11 cellular contexts compared by ENCODE assay signal in the genomic region with DNA sequence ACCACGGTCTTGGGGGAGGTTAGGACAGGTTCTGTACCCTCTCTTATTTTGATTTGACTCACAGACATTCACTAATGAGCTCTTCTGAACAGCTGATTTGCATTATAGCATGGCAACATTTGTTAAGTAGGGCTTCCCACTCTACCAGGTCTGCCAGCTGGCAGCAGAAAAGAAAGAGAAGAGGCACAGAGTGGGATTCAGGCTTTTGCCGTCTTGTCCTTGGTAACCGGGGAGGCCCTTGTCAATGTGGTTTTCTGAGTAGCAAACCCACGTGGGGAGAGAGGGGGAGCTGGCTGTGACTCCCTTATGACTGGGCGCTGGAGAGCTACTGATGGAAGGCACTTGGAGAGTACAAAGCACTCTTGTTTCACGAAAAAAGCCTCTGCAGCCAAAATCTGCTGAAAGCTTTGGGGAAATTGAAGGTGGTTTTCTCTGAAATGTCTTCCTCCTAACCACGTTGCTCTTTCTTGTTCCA.
DNase-seq lines count a peak whose midpoint lies in the region; ATAC-seq and TF ChIP-seq lines count a peak whose summit lies in the region.
"Had no signal": no experiment of that assay in that cellular context is flagged by ENCODE, and none has a peak within 500 bp of the region (broad histone marks: within the 10 kb centered on the region; RNA-seq: fewer than 3 reads in every experiment).

No MANE protein-coding gene starts in this region.

- intact Hi-C loops in dorsolateral prefrontal cortex (cut with DNase I), result no loop called here

- no peaks in the 10 kb centered on the region for H3K27me3 ChIP-seq in dorsolateral prefrontal cortex
- H3K27me3 ChIP-seq: heart left ventricle, neutrophil, SJSA1 had no signal

- peak; percentile 9 for DNase-seq in activated CD4-positive, alpha-beta T cell treated with anti-CD3 and anti-CD28 coated beads for 48 hours
- no peak for DNase-seq in activated CD4-positive, alpha-beta T cell treated with anti-CD3 and anti-CD28 coated beads for 1 hour
- DNase-seq in NCI-H2107 (lab: John Stamatoyannopoulos, UW), result peak; percentile 74
- peak; percentile 31 to 91 (median 80) for DNase-seq in dorsolateral prefrontal cortex
- DNase-seq in stimulated activated naive CD8-positive, alpha-beta T cell treated with anti-CD3 and anti-CD28 coated beads, Interleukin-15, Interleukin-2, amounts not matched to agents 100 U/mL and 50 U/mL, for 24 hours, result peak; percentile 7
- no peak for DNase-seq in NCI-H526 treated with DMSO at 0.1 percent for 48 hours (lab: John Stamatoyannopoulos, UW)
- DNase-seq: heart left ventricle had no signal

- H3K4me3 ChIP-seq in dorsolateral prefrontal cortex, result peak overlapping the region in 9 of 59 donors; percentile 2 to 34 (median 21)
- H3K4me3 ChIP-seq: heart left ventricle, SJSA1 had no signal

- no peak for ATAC-seq in stimulated activated naive CD8-positive, alpha-beta T cell treated with anti-CD3 and anti-CD28 coated beads, Interleukin-15, Interleukin-2, amounts not matched to agents 100 U/mL and 50 U/mL, for 24 hours
- ATAC-seq in GM18505 (IDR thresholded peaks at IDR 0.05; ENCODE audit: unreplicated experiment), result no peak
- ATAC-seq in GM21576 (IDR thresholded peaks at IDR 0.05; ENCODE audit: unreplicated experiment), result no peak
- ATAC-seq: heart left ventricle had no signal

- H3K27ac ChIP-seq in dorsolateral prefrontal cortex, result peak overlapping the region in 47 of 59 donors; percentile 9 to 87 (median 63)
- H3K27ac ChIP-seq: heart left ventricle, neutrophil, SJSA1 had no signal

- TF ChIP-seq POLR2A in GM18505 (IDR thresholded peaks at IDR 0.05; ENCODE audit: borderline replicate concordance, extremely low read depth, insufficient read depth, insufficient read length), result no peak

- TF ChIP-seq CTCF in dorsolateral prefrontal cortex (IDR thresholded peaks at IDR 0.05 in 54 of 56, conservative IDR thresholded peaks at IDR 0.05 in 2 of 56; ENCODE audit: low read depth in 1 of 56, partially characterized antibody in 56 of 56), result peak in 7 of 56 donors; percentile 6 to 27 (median 14)

Comparison
In these comparisons a context has a peak if more than half of its experiments do, and no peak if none do; other contexts are left out.
1. DNase-seq: peak in activated CD4-positive, alpha-beta T cell treated with anti-CD3 and anti-CD28 coated beads for 48 hours (single experiment), NCI-H2107 (single experiment), dorsolateral prefrontal cortex (10 of 10) and stimulated activated naive CD8-positive, alpha-beta T cell treated with anti-CD3 and anti-CD28 coated beads, Interleukin-15, Interleukin-2, amounts not matched to agents 100 U/mL and 50 U/mL, for 24 hours (single experiment); none in activated CD4-positive, alpha-beta T cell treated with anti-CD3 and anti-CD28 coated beads for 1 hour (single experiment) and NCI-H526 treated with DMSO at 0.1 percent for 48 hours (single experiment).